Comparison of ENCODE assay signal across 20 cellular contexts in the genomic region with DNA sequence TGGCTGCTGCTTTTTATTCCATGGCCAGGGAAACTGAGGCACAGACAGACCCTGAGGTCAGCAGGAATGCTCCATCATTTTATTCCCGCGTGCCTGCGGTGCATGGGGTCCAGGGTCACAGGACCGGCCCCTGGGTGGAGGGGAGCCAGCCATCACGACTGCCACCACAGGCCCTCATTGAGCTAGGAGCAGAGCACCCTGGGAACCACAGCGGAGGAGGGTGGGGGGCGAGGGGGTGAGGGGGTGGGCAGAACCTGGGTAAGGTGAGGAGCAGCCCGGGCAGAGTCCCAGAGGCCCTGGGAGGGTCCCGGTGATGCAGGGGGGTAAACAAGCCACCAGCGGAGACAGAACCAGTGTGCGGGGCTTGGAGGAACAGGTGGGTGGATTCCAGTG. TPM values are rescaled to one million over a fixed set of nuclear protein-coding genes. Genes with fewer than 3 reads are reported as not detected.
DNase-seq lines count a peak whose midpoint lies in the region; ATAC-seq and TF ChIP-seq lines count a peak whose summit lies in the region.
"Had no signal": no experiment of that assay in that cellular context is flagged by ENCODE, and none has a peak within 500 bp of the region (broad histone marks: within the 10 kb centered on the region; RNA-seq: fewer than 3 reads in every experiment).

No MANE protein-coding gene starts in this region.

- H3K9ac ChIP-seq in neural progenitor cell, result no peak overlapping the region

- CTCF ChIA-PET in Panc1 (lab: Charles Lee), result interaction anchor here (0.6 to 1.2 kb wide), 2 partner anchors 11 to 51 kb away, joined by 3 to 6 read pairs; no protein-coding TSS in a partner anchor

- H3K4me3 Mint-ChIP-seq in GM23338 (peak overlapping the region; percentile 34; the same call in 2 of the 3 replicates), neural progenitor cell (peak overlapping the region; percentile 38)
- no peak overlapping the region for H3K4me3 Mint-ChIP-seq in T-helper 2 cell treated with Interferon-gamma antibody and Interleukin-4, amounts not matched to agents 5 μg/mL and 100 μg/mL, for 36 hours

- H3K4me2 ChIP-seq in GM23338, result no peak overlapping the region
- H3K4me2 ChIP-seq in neural progenitor cell, result no peak overlapping the region

- H3K79me2 ChIP-seq in GM23338 (replicated peaks; ENCODE audit: insufficient read depth), result no peaks in the 10 kb centered on the region
- no peaks in the 10 kb centered on the region for H3K79me2 ChIP-seq in neural progenitor cell (ENCODE audit: low read depth)

- H3K4me1 ChIP-seq in GM23338 (ENCODE audit: insufficient read depth) (0 out of 2 replicates have a peak, but pooled peaks cover 2% of the 10 kb centered on the region), Panc1 (ENCODE audit: control insufficient read depth, insufficient read depth, low read length) (peaks cover 10% of the 10 kb centered on the region), neural progenitor cell (no peaks in the 10 kb centered on the region)
- H3K4me1 ChIP-seq: BE2C, SJCRH30 had no signal

- peaks cover 2% of the 10 kb centered on the region; the same call in 1 of the 3 replicates for H3K36me3 Mint-ChIP-seq in GM23338 (ENCODE audit: low read depth)
- peaks cover 7% of the 10 kb centered on the region for H3K36me3 Mint-ChIP-seq in neural progenitor cell
- no peaks in the 10 kb centered on the region for H3K36me3 Mint-ChIP-seq in T-helper 2 cell treated with Interferon-gamma antibody and Interleukin-4, amounts not matched to agents 5 μg/mL and 100 μg/mL, for 36 hours (ENCODE audit: low read depth)

- H3K4me3 ChIP-seq in GM23338, result no peak overlapping the region
- no peak overlapping the region for H3K4me3 ChIP-seq in Panc1 (ENCODE audit: low read depth in 2 of 2, low read length in 2 of 2)
- no peak overlapping the region for H3K4me3 ChIP-seq in neural progenitor cell
- H3K4me3 ChIP-seq: SJCRH30 had no signal

- no peaks in the 10 kb centered on the region for H3K9me2 ChIP-seq in GM23338 (ENCODE audit: insufficient read depth)

- in situ Hi-C loops in Panc1 (cut with HindIII; ENCODE audit: low pct_unique_long_range_greater_than_20kb, low sequenced_read_pairs), result no loop called here
- in situ Hi-C loops in KBM-7 (cut with MboI; ENCODE audit: low pct_unique_long_range_greater_than_20kb, low sequenced_read_pairs), result no loop called here

- H3K9me3 Mint-ChIP-seq in GM23338 (peaks cover 12% of the 10 kb centered on the region), neural progenitor cell (peaks cover 8% of the 10 kb centered on the region)
- H3K9me3 Mint-ChIP-seq in T-helper 2 cell treated with Interferon-gamma antibody and Interleukin-4, amounts not matched to agents 5 μg/mL and 100 μg/mL, for 36 hours, result peaks cover 3% of the 10 kb centered on the region

- H3K27ac Mint-ChIP-seq in GM23338, result no peak overlapping the region
- no peak overlapping the region for H3K27ac Mint-ChIP-seq in neural progenitor cell
- H3K27ac Mint-ChIP-seq in T-helper 2 cell treated with Interferon-gamma antibody and Interleukin-4, amounts not matched to agents 5 μg/mL and 100 μg/mL, for 36 hours, result no peak overlapping the region

- H3K27ac ChIP-seq in GM23338 (ENCODE audit: low read depth), result no peak overlapping the region
- no peak overlapping the region for H3K27ac ChIP-seq in Panc1 (ENCODE audit: low read length)
- no peak overlapping the region for H3K27ac ChIP-seq in neural progenitor cell
- H3K27ac ChIP-seq: SJCRH30 had no signal

- H3K27me3 ChIP-seq in GM23338 (ENCODE audit: insufficient read depth) (peaks cover 39% of the 10 kb centered on the region), Panc1 (ENCODE audit: control insufficient read depth, insufficient read depth, low read length) (no peaks in the 10 kb centered on the region), neural progenitor cell (peaks cover 47% of the 10 kb centered on the region)
- H3K27me3 ChIP-seq: SJCRH30 had no signal

- H2AFZ ChIP-seq in GM23338, result no peak overlapping the region
- H2AFZ ChIP-seq in neural progenitor cell (replicated peaks), result no peak overlapping the region

- peaks cover 41% of the 10 kb centered on the region for H3K27me3 Mint-ChIP-seq in GM23338 (ENCODE audit: insufficient read depth, low read depth, poor library complexity)
- H3K27me3 Mint-ChIP-seq in neural progenitor cell (ENCODE audit: insufficient read depth, low read depth), result peaks cover 20% of the 10 kb centered on the region
- peaks cover 23% of the 10 kb centered on the region for H3K27me3 Mint-ChIP-seq in T-helper 2 cell treated with Interferon-gamma antibody and Interleukin-4, amounts not matched to agents 5 μg/mL and 100 μg/mL, for 36 hours (ENCODE audit: low read depth)

- peaks cover 9% of the 10 kb centered on the region for H3K4me1 Mint-ChIP-seq in GM23338
- peaks cover 14% of the 10 kb centered on the region for H3K4me1 Mint-ChIP-seq in neural progenitor cell
- peaks cover 5% of the 10 kb centered on the region for H3K4me1 Mint-ChIP-seq in T-helper 2 cell treated with Interferon-gamma antibody and Interleukin-4, amounts not matched to agents 5 μg/mL and 100 μg/mL, for 36 hours (ENCODE audit: low read depth)

- H4K20me1 ChIP-seq in GM23338 (replicated peaks; ENCODE audit: insufficient read depth) (no peaks in the 10 kb centered on the region), neural progenitor cell (ENCODE audit: low read depth) (peaks cover 18% of the 10 kb centered on the region)

- intact Hi-C loops in Panc1 (cut with micrococcal nuclease; ENCODE audit: unreplicated experiment), result no loop called here

- BruUV-seq in Panc1 (replicated peaks; lab: Mats Ljungman, UMichigan), result no TSS peak

- ATAC-seq in GM23338 (no peak), Panc1 (peak; percentile 10; the same call in 1 of the 2 replicates), HG02938 (IDR thresholded peaks at IDR 0.05; ENCODE audit: unreplicated experiment) (no peak)

- no peak for TF ChIP-seq CTCF in GM23338 (conservative IDR thresholded peaks at IDR 0.05; ENCODE audit: low read depth in 2 of 2)
- no peak for TF ChIP-seq CTCF in Panc1 (IDR thresholded peaks at IDR 0.05)
- TF ChIP-seq CTCF in neural progenitor cell (IDR thresholded peaks at IDR 0.05), result no peak

- POLR2A ChIA-PET in Panc1 (lab: Charles Lee), result no interaction called here

- DNase-seq in 8988T (peak; percentile 37), GM23338 (ENCODE audit: low spot score) (no peak), Panc1 (ENCODE audit: low read depth, low spot score) (no peak), neural progenitor cell (ENCODE audit: low spot score) (no peak), KBM-7 (no peak)
- no peak for DNase-seq in T-helper 2 cell treated with Interferon-gamma antibody and Interleukin-4, amounts not matched to agents 5 μg/mL and 100 μg/mL, for 36 hours (ENCODE audit: low spot score)
- DNase-seq: DMS79 treated with DMSO at 0.1 percent for 48 hours, GF-D8, MV-4-11, NCI-H1105, NCI-H1436 treated with DMSO at 0.1 percent for 48 hours, NCI-H187 treated with DMSO at 0.1 percent for 48 hours, NCI-H524 treated with DMSO at 0.1 percent for 48 hours, NCI-H774 had no signal

- H3K36me3 ChIP-seq in GM23338 (ENCODE audit: insufficient read depth) (no peaks in the 10 kb centered on the region), Panc1 (ENCODE audit: control insufficient read depth, insufficient read depth, low read length) (no peaks in the 10 kb centered on the region), neural progenitor cell (no peaks in the 10 kb centered on the region)
- H3K36me3 ChIP-seq: BE2C, SJCRH30 had no signal

- H3F3A ChIP-seq in GM23338 (replicated peaks; ENCODE audit: low read depth) (peaks cover 10% of the 10 kb centered on the region), neural progenitor cell (ENCODE audit: low read depth) (peaks cover 34% of the 10 kb centered on the region)

- H3K9me3 ChIP-seq in Panc1 (ENCODE audit: control insufficient read depth, insufficient read depth, low read depth, low read length) (no peaks in the 10 kb centered on the region), neural progenitor cell (ENCODE audit: low read depth) (no peaks in the 10 kb centered on the region)
- H3K9me3 ChIP-seq: SJCRH30 had no signal

TF ChIP-seq in GM23338, 12 proteins besides CTCF, POLR2A, EP300 and RAD21 (continues in another document):
- TF ChIP-seq EZH2 (IDR thresholded peaks at IDR 0.05; ENCODE audit: low read depth, unreplicated experiment), result no peak
- TF ChIP-seq POLR2AphosphoS5 (IDR thresholded peaks at IDR 0.05; ENCODE audit: low read depth), result no peak

RNA-seq across cellular contexts. Expression of a gene that starts 1.2 kb away (rescaled TPM):
- total RNA-seq in GM23338 (2014; rRNA removed; shearing (Covaris generic)), result 1.0 and 2.5 TPM in 2 replicates
- polyA plus RNA-seq in GM23338 (2016; fragmentation: Nextera tagmentation; extraction: Ambion mirVana), result 2.1 and 3.3 TPM in 2 replicates
- total RNA-seq in Panc1 (2021; ENCODE audit: unreplicated experiment) (0.54 TPM), neural progenitor cell (ENCODE audit: low replicate concordance) (0.09 TPM in 1 of 2 replicates, not detected in the other)
- polyA plus RNA-seq in Panc1 (2012; ENCODE audit: insufficient read length), result 3.6 TPM

RNA-seq across cellular contexts. Expression of a gene that starts 12.3 kb away (rescaled TPM):
- 29.0 and 38.4 TPM in 2 replicates for total RNA-seq in GM23338 (2014; rRNA removed; shearing (Covaris generic))
- 11.9 and 14.9 TPM in 2 replicates for polyA plus RNA-seq in GM23338 (2016; fragmentation: Nextera tagmentation; extraction: Ambion mirVana)
- total RNA-seq in Panc1 (2021; ENCODE audit: unreplicated experiment), result 17.6 TPM
- polyA plus RNA-seq in Panc1 (2012; ENCODE audit: insufficient read length), result 19.7 TPM
- 9.4 and 31.1 TPM in 2 replicates for total RNA-seq in neural progenitor cell (ENCODE audit: low replicate concordance)

RNA-seq across cellular contexts. Expression of a gene that starts 34.2 kb away (rescaled TPM):
- total RNA-seq in GM23338 (2014; rRNA removed; shearing (Covaris generic)), result 2.9 and 4.6 TPM in 2 replicates
- polyA plus RNA-seq in GM23338 (2016; fragmentation: Nextera tagmentation; extraction: Ambion mirVana), result 2.2 and 2.6 TPM in 2 replicates
- total RNA-seq in Panc1 (2021; ENCODE audit: unreplicated experiment) (6.7 TPM), neural progenitor cell (ENCODE audit: low replicate concordance) (3.2 and 15.9 TPM in 2 replicates)
- 26.8 TPM for polyA plus RNA-seq in Panc1 (2012; ENCODE audit: insufficient read length)

RNA-seq across cellular contexts. Expression of a gene that starts 36.5 kb away (rescaled TPM):
- total RNA-seq in GM23338 (2014; rRNA removed; shearing (Covaris generic)), result 146 and 148 TPM in 2 replicates
- polyA plus RNA-seq in GM23338 (2016; fragmentation: Nextera tagmentation; extraction: Ambion mirVana), result 114 and 118 TPM in 2 replicates
- total RNA-seq in Panc1 (2021; ENCODE audit: unreplicated experiment) (80.5 TPM), neural progenitor cell (ENCODE audit: low replicate concordance) (42.5 and 92.6 TPM in 2 replicates)
- polyA plus RNA-seq in Panc1 (2012; ENCODE audit: insufficient read length), result 116 TPM

RNA-seq across cellular contexts. Expression of a gene that starts 48.8 kb away (rescaled TPM):
- total RNA-seq in GM23338 (2014; rRNA removed; shearing (Covaris generic)), result not detected in 2 replicates
- polyA plus RNA-seq in GM23338 (2016; fragmentation: Nextera tagmentation; extraction: Ambion mirVana), result 0.29 TPM in 1 of 2 replicates, not detected in the other
- 0.69 TPM for total RNA-seq in Panc1 (2021; ENCODE audit: unreplicated experiment)
- polyA plus RNA-seq in Panc1 (2012; ENCODE audit: insufficient read length), result 1.4 TPM
- total RNA-seq in neural progenitor cell (ENCODE audit: low replicate concordance), result not detected in 2 replicates
- total RNA-seq: Calu3, LHCN-M2, MCF 10A, SJCRH30 had no signal
